In the genomic region with DNA sequence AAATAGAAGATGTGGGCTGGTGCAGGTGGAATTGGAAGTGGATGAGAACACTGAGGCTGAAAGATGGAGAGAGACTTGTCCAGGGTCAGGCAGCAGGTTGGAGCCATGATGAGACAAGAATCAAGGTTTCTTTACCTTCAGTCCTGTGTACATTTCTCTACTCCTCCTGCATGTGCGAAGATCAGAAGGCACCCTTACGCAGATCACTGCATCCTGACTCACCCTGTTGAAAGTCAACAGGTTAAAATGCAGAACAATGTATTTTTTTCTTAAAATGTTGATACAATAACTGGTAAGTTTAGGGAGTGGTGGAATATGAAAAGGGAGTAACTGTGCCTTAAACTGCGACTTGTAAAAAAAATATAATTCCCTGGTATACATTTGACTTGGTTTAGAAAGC, we compare ENCODE assay signal across 23 cellular contexts. TPM values are rescaled to one million over a fixed set of nuclear protein-coding genes. Genes with fewer than 3 reads are reported as not detected.
DNase-seq lines count a peak whose midpoint lies in the region; ATAC-seq, FAIRE-seq and TF ChIP-seq lines count a peak whose summit lies in the region.
"Had no signal": no experiment of that assay in that cellular context is flagged by ENCODE, and none has a peak within 500 bp of the region (broad histone marks: within the 10 kb centered on the region; RNA-seq: fewer than 3 reads in every experiment).

No MANE protein-coding gene starts in this region.

- H3K79me2 ChIP-seq in PC-9 (ENCODE audit: low read depth) = no peaks in the 10 kb centered on the region
- H3K79me2 ChIP-seq: hepatocyte had no signal

- POLR2A ChIA-PET in activated CD4-positive, alpha-beta T cell treated with anti-CD3 and anti-CD28 coated beads, Interleukin-2, amount 10 ng/mL, durations not matched to agents 7 days and 5 days (lab: Charles Lee) = no interaction called here
- POLR2A ChIA-PET in PC-9 (lab: Charles Lee; ENCODE audit: unreplicated experiment) = no interaction called here

- H3K36me3 ChIP-seq in PC-9 (ENCODE audit: low read depth) (0 out of 2 replicates have a peak, but pooled peaks cover 3% of the 10 kb centered on the region), bronchial epithelial cell (ENCODE audit: control insufficient read depth, insufficient read depth, low read length) (no peaks in the 10 kb centered on the region), left lung (no peaks in the 10 kb centered on the region)
- H3K36me3 ChIP-seq: adrenal gland, tibial nerve had no signal

- BruUV-seq in PC-9 (replicated peaks; lab: Mats Ljungman, UMichigan) = no TSS peak

- peaks cover 79% of the 10 kb centered on the region for H3K36me3 Mint-ChIP-seq in activated CD4-positive, alpha-beta T cell treated with anti-CD3 and anti-CD28 coated beads, Interleukin-2, amount 10 ng/mL, durations not matched to agents 7 days and 5 days (ENCODE audit: low read depth)
- H3K36me3 Mint-ChIP-seq in natural killer cell treated with Interleukin-12 subunit alpha and Interleukin-12 subunit beta and Interleukin-15 and Interleukin-18, amount 100 ng/mL, for 72 hours = peaks cover 29% of the 10 kb centered on the region
- H3K36me3 Mint-ChIP-seq: mesothelial cell of epicardium, WTC11 had no signal

- H3K4me3 ChIP-seq in PC-9 = no peak overlapping the region
- H3K4me3 ChIP-seq in bronchial epithelial cell (ENCODE audit: low read depth, low read length) = no peak overlapping the region
- H3K4me3 ChIP-seq in left lung = no peak overlapping the region
- H3K4me3 ChIP-seq: A549, adrenal gland, hepatocyte, tibial nerve had no signal

- H3K9me2 ChIP-seq in PC-9 (ENCODE audit: insufficient read depth) = no peaks in the 10 kb centered on the region; the same call in 1 of the 2 replicates

- CTCF ChIA-PET in activated CD4-positive, alpha-beta T cell treated with anti-CD3 and anti-CD28 coated beads, Interleukin-2, amount 10 ng/mL, durations not matched to agents 7 days and 5 days (lab: Charles Lee) = no interaction called here
- CTCF ChIA-PET in PC-9 (lab: Charles Lee) = no interaction called here

- intact Hi-C loops in PC-9 (cut with micrococcal nuclease; ENCODE audit: unreplicated experiment) (no loop called here), left lung (cut with DNase I) (no loop called here)

- H3K9me3 Mint-ChIP-seq in activated CD4-positive, alpha-beta T cell treated with anti-CD3 and anti-CD28 coated beads, Interleukin-2, amount 10 ng/mL, durations not matched to agents 7 days and 5 days = peaks cover 18% of the 10 kb centered on the region
- peaks cover 14% of the 10 kb centered on the region for H3K9me3 Mint-ChIP-seq in natural killer cell treated with Interleukin-12 subunit alpha and Interleukin-12 subunit beta and Interleukin-15 and Interleukin-18, amount 100 ng/mL, for 72 hours

- no peak overlapping the region for H3K4me3 Mint-ChIP-seq in activated CD4-positive, alpha-beta T cell treated with anti-CD3 and anti-CD28 coated beads, Interleukin-2, amount 10 ng/mL, durations not matched to agents 7 days and 5 days
- H3K4me3 Mint-ChIP-seq in natural killer cell treated with Interleukin-12 subunit alpha and Interleukin-12 subunit beta and Interleukin-15 and Interleukin-18, amount 100 ng/mL, for 72 hours = peak overlapping the region; percentile 75
- H3K4me3 Mint-ChIP-seq: CD14-positive monocyte, mesothelial cell of epicardium, WTC11 had no signal

- H2AFZ ChIP-seq in PC-9 = no peak overlapping the region
- H2AFZ ChIP-seq: hepatocyte had no signal

- ATAC-seq in natural killer cell treated with Interleukin-12 subunit alpha and Interleukin-12 subunit beta and Interleukin-15 and Interleukin-18, amount 100 ng/mL, for 72 hours = no peak
- ATAC-seq in left lung (no peak), GM18907 (IDR thresholded peaks at IDR 0.05; ENCODE audit: unreplicated experiment) (no peak)
- ATAC-seq: A549, WTC11 had no signal

- peak overlapping the region; percentile 80; the same call in 1 of the 2 replicates for H3K27ac ChIP-seq in PC-9
- no peak overlapping the region for H3K27ac ChIP-seq in left lung
- H3K27ac ChIP-seq: adrenal gland, hepatocyte, tibial nerve had no signal

- no peak overlapping the region for H3K4me2 ChIP-seq in PC-9
- H3K4me2 ChIP-seq: A549, hepatocyte had no signal

- peaks cover 48% of the 10 kb centered on the region for H3K4me1 Mint-ChIP-seq in activated CD4-positive, alpha-beta T cell treated with anti-CD3 and anti-CD28 coated beads, Interleukin-2, amount 10 ng/mL, durations not matched to agents 7 days and 5 days
- H3K4me1 Mint-ChIP-seq in natural killer cell treated with Interleukin-12 subunit alpha and Interleukin-12 subunit beta and Interleukin-15 and Interleukin-18, amount 100 ng/mL, for 72 hours (ENCODE audit: low read depth in 2 of 2) = peaks cover 55 to 59% of the 10 kb centered on the region in 2 donors
- H3K4me1 Mint-ChIP-seq: mesothelial cell of epicardium had no signal

- peaks cover 13% of the 10 kb centered on the region; the same call in 1 of the 2 replicates for H3F3A ChIP-seq in PC-9 (ENCODE audit: insufficient read depth, low read depth)

- H3K27ac Mint-ChIP-seq in activated CD4-positive, alpha-beta T cell treated with anti-CD3 and anti-CD28 coated beads, Interleukin-2, amount 10 ng/mL, durations not matched to agents 7 days and 5 days = peak overlapping the region; percentile 31
- peak overlapping the region; percentile 94 to 98 for H3K27ac Mint-ChIP-seq in natural killer cell treated with Interleukin-12 subunit alpha and Interleukin-12 subunit beta and Interleukin-15 and Interleukin-18, amount 100 ng/mL, for 72 hours
- H3K27ac Mint-ChIP-seq: mesothelial cell of epicardium, WTC11 had no signal

- peaks cover 33% of the 10 kb centered on the region for H3K4me1 ChIP-seq in PC-9 (replicated peaks; ENCODE audit: insufficient read depth)
- peaks cover 9 to 31% of the 10 kb centered on the region in 2 donors for H3K4me1 ChIP-seq in left lung
- H3K4me1 ChIP-seq: adrenal gland had no signal

- no peaks in the 10 kb centered on the region for H4K20me1 ChIP-seq in PC-9 (ENCODE audit: insufficient read depth)

- DNase-seq in activated CD4-positive, alpha-beta T cell treated with anti-CD3 and anti-CD28 coated beads, Interleukin-2, amount 10 ng/mL, durations not matched to agents 7 days and 5 days = no peak
- no peak for DNase-seq in activated CD4-positive, alpha-beta T cell treated with anti-CD3 and anti-CD28 coated beads for 1 hour
- DNase-seq in PC-9 (no peak), bronchial epithelial cell (ENCODE audit: low read depth) (peak; percentile 78), left lung (no peak), Ammon's horn (ENCODE audit: low spot score) (no peak)
- no peak for DNase-seq in natural killer cell treated with Interleukin-12 subunit alpha and Interleukin-12 subunit beta and Interleukin-15 and Interleukin-18, amount 100 ng/mL, for 72 hours (ENCODE audit: low spot score)
- DNase-seq: adrenal gland; DMS79 treated with DMSO at 0.1 percent for 48 hours; effector CD8-positive, alpha-beta T cell; kidney glomerular epithelial cell; NCI-H1092 treated with DMSO at 0.1 percent for 48 hours; NCI-H510A; SHP77; stimulated activated CD4-positive, alpha-beta T cell treated with anti-CD3 and anti-CD28 coated beads, Interleukin-12 subunit alpha, Interleukin-12 subunit beta, amount 100 ng/mL, for 4 hours had no signal

- H3K9me3 ChIP-seq in PC-9 (ENCODE audit: insufficient read depth, low read depth) (peaks cover 9% of the 10 kb centered on the region; the same call in 1 of the 2 replicates), left lung (no peaks in the 10 kb centered on the region)
- H3K9me3 ChIP-seq: A549, adrenal gland, tibial nerve had no signal

- no peak for TF ChIP-seq CTCF in PC-9 (conservative IDR thresholded peaks at IDR 0.05)
- TF ChIP-seq CTCF in bronchial epithelial cell (IDR thresholded peaks at IDR 0.05; ENCODE audit: insufficient read depth, low read length, severe bottlenecking) = no peak
- no peak for TF ChIP-seq CTCF in left lung (IDR thresholded peaks at IDR 0.05)

- H3K27me3 ChIP-seq in PC-9 (ENCODE audit: insufficient read depth, low read depth) (no peaks in the 10 kb centered on the region), bronchial epithelial cell (ENCODE audit: control insufficient read depth, insufficient read depth, low read length) (no peaks in the 10 kb centered on the region), left lung (no peaks in the 10 kb centered on the region)
- H3K27me3 ChIP-seq: adrenal gland, hepatocyte, tibial nerve had no signal

- no peak for FAIRE-seq in bronchial epithelial cell (lab: Jason Lieb, UNC)
- FAIRE-seq: A549 had no signal

- H3K27me3 Mint-ChIP-seq in activated CD4-positive, alpha-beta T cell treated with anti-CD3 and anti-CD28 coated beads, Interleukin-2, amount 10 ng/mL, durations not matched to agents 7 days and 5 days = no peaks in the 10 kb centered on the region
- no peaks in the 10 kb centered on the region for H3K27me3 Mint-ChIP-seq in natural killer cell treated with Interleukin-12 subunit alpha and Interleukin-12 subunit beta and Interleukin-15 and Interleukin-18, amount 100 ng/mL, for 72 hours

RNA-seq across cellular contexts. Expression of a gene that starts 47.8 kb away (rescaled TPM):
- total RNA-seq in activated CD4-positive, alpha-beta T cell treated with anti-CD3 and anti-CD28 coated beads, Interleukin-2, amount 10 ng/mL, durations not matched to agents 7 days and 5 days = 100 to 1,000 TPM; 113 to 136 TPM
- total RNA-seq in PC-9 (2021) (not detected in 2 replicates), bronchial epithelial cell (not detected in 2 replicates), left lung (1 to 10 TPM; 1.2 to 3.2 TPM)
- total RNA-seq in natural killer cell treated with Interleukin-12 subunit alpha and Interleukin-12 subunit beta and Interleukin-15 and Interleukin-18, amount 100 ng/mL, for 72 hours = 10 to 100 TPM; 45.9 to 67.2 TPM
- total RNA-seq: hepatocyte, HT-29 had no signal

Comparison
In these comparisons a context has a peak if more than half of its experiments do, and no peak if none do; other contexts are left out.
1. RNA of a gene that starts 47.8 kb away (total RNA-seq): 113 to 136 TPM in activated CD4-positive, alpha-beta T cell treated with anti-CD3 and anti-CD28 coated beads, Interleukin-2, amount 10 ng/mL, durations not matched to agents 7 days and 5 days and 45.9 to 67.2 TPM in natural killer cell treated with Interleukin-12 subunit alpha and Interleukin-12 subunit beta and Interleukin-15 and Interleukin-18, amount 100 ng/mL, for 72 hours; 1.2 to 3.2 TPM in left lung, not detected in PC-9 and not detected in bronchial epithelial cell; every median in the first group is over 10 times any median in the second.